1 cellular context compared by ENCODE assay signal in the genomic region with DNA sequence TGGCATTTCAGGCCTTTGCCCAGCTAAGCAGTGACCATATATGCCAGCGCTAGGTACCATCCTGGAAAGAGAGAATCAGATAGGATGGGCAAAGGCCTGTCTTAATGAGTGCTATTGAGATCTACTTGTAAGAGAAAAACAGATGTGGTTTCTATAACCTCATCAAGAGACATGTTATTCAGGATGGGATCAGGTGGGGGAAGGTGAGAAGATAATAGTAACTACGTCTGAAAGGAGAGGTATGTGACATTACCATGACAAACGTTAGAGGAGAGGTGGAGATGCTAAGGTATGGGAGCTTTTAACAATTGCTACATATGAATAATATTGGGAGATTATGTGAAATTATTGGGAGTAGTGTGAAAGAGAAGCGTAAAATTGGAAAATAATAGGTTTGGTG.
TF ChIP-seq lines count a peak whose summit lies in the region.

No MANE protein-coding gene starts in this region.

TF ChIP-seq in WTC11, 78 proteins besides CTCF, POLR2A, EP300 and RAD21 (continued from another document):
- TF ChIP-seq, protein P1, sequence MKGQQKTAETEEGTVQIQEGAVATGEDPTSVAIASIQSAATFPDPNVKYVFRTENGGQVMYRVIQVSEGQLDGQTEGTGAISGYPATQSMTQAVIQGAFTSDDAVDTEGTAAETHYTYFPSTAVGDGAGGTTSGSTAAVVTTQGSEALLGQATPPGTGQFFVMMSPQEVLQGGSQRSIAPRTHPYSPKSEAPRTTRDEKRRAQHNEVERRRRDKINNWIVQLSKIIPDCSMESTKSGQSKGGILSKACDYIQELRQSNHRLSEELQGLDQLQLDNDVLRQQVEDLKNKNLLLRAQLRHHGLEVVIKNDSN (CRISPR knock-in tag; IDR thresholded peaks at IDR 0.05), result no peak
- no peak for TF ChIP-seq NR2C2 (CRISPR knock-in tag; IDR thresholded peaks at IDR 0.05)
TF ChIP-seq in WTC11: peak in this region for 0.
